In genomic region chr14:22978487-22978837, GRCh38 we compare ENCODE assay signal across 10 cellular contexts. TPM values are rescaled to one million over a fixed set of nuclear protein-coding genes. Genes with fewer than 3 reads are reported as not detected.
DNase-seq lines count a peak whose midpoint lies in the region; ATAC-seq and TF ChIP-seq lines count a peak whose summit lies in the region.
"Had no signal": no experiment of that assay in that cellular context is flagged by ENCODE, and none has a peak within 500 bp of the region (broad histone marks: within the 10 kb centered on the region; RNA-seq: fewer than 3 reads in every experiment).

No MANE protein-coding gene starts in this region.

- no peak overlapping the region for H3K18ac ChIP-seq in mesendoderm (ENCODE audit: low read length)

- H2AK5ac ChIP-seq in mesendoderm (ENCODE audit: low read length) = no peak overlapping the region

- TF ChIP-seq CTCF in heart left ventricle (IDR thresholded peaks at IDR 0.05) (no peak), chondrocyte (IDR thresholded peaks at IDR 0.05) (no peak), upper lobe of right lung (IDR thresholded peaks at IDR 0.05) (no peak)

- H3K27ac ChIP-seq in heart left ventricle (peak overlapping the region in 11 of 12 donors; percentile 35 to 92 (median 76)), mesendoderm (ENCODE audit: low read depth, low read length) (peak overlapping the region; percentile 58), upper lobe of right lung (peak overlapping the region; percentile 78)

- peak overlapping the region; percentile 81 for H3K4me3 Mint-ChIP-seq in chondrocyte (ENCODE audit: unreplicated experiment)

- no peaks in the 10 kb centered on the region for H3K9me3 ChIP-seq in heart left ventricle
- no peaks in the 10 kb centered on the region for H3K9me3 ChIP-seq in upper lobe of right lung

- no peak overlapping the region for H3K23ac ChIP-seq in mesendoderm (ENCODE audit: low read length)

- peaks cover 0 to 11% (median 0%) of the 10 kb centered on the region in 9 donors for H3K36me3 ChIP-seq in heart left ventricle
- peaks cover 2% of the 10 kb centered on the region for H3K36me3 ChIP-seq in mesendoderm (ENCODE audit: control insufficient read depth, insufficient read depth, low read length)
- peaks cover 7% of the 10 kb centered on the region for H3K36me3 ChIP-seq in upper lobe of right lung

- H4K5ac ChIP-seq in mesendoderm (ENCODE audit: low read length) = no peak overlapping the region

- peaks cover 10% of the 10 kb centered on the region for H3K79me1 ChIP-seq in mesendoderm (ENCODE audit: low read length)

- H2BK5ac ChIP-seq in mesendoderm (ENCODE audit: low read length) = no peak overlapping the region

- H3K56ac ChIP-seq in mesendoderm (ENCODE audit: low read length) = peak overlapping the region; percentile 31

- peak overlapping the region; percentile 97 for H3K27ac Mint-ChIP-seq in chondrocyte (ENCODE audit: unreplicated experiment)

- H3K27me3 ChIP-seq in heart left ventricle (peaks cover 0 to 23% (median 0%) of the 10 kb centered on the region in 9 donors), mesendoderm (ENCODE audit: insufficient read depth, low read length, poor library complexity) (no peaks in the 10 kb centered on the region), upper lobe of right lung (peaks cover 9% of the 10 kb centered on the region)

- no peak for TF ChIP-seq POLR2A in heart left ventricle (IDR thresholded peaks at IDR 0.05)

- H2BK120ac ChIP-seq in mesendoderm (ENCODE audit: low read depth, low read length) = no peak overlapping the region

- DNase-seq in heart left ventricle (no peak), Right ventricle myocardium inferior (ENCODE audit: missing footprints) (no peak), chondrocyte (ENCODE audit: low spot score) (no peak), mesendoderm (no peak), upper lobe of right lung (no peak), NCI-H1694 treated with DMSO at 0.1 percent for 48 hours (lab: John Stamatoyannopoulos, UW) (no peak), cortex of kidney (lab: John Stamatoyannopoulos, UW) (no peak), ureter (ENCODE audit: low spot score) (no peak)
- DNase-seq: midbrain, substantia nigra had no signal

- H3K36me3 Mint-ChIP-seq in chondrocyte (ENCODE audit: low read depth) = peaks cover 22% of the 10 kb centered on the region

- no peaks in the 10 kb centered on the region for H3K9me3 Mint-ChIP-seq in chondrocyte (ENCODE audit: low read depth)

- H3K4me1 ChIP-seq in heart left ventricle (peaks cover 3 to 71% (median 45%) of the 10 kb centered on the region in 12 donors), mesendoderm (ENCODE audit: control insufficient read depth, low read depth, low read length) (peaks cover 21% of the 10 kb centered on the region), upper lobe of right lung (peaks cover 46% of the 10 kb centered on the region)

- H4K8ac ChIP-seq in mesendoderm (ENCODE audit: low read depth, low read length) = no peak overlapping the region

- H3K4ac ChIP-seq in mesendoderm (ENCODE audit: low read depth, low read length) = no peak overlapping the region

- H3K4me2 ChIP-seq in mesendoderm (ENCODE audit: low read length) = no peak overlapping the region

- no peak overlapping the region for H2BK15ac ChIP-seq in mesendoderm (replicated peaks; ENCODE audit: low read depth)

- H3K4me3 ChIP-seq in heart left ventricle (no peak overlapping the region), mesendoderm (ENCODE audit: low read length) (no peak overlapping the region), upper lobe of right lung (no peak overlapping the region)

- H3K9ac ChIP-seq in mesendoderm (ENCODE audit: low read length) = no peak overlapping the region

- no peaks in the 10 kb centered on the region for H3K27me3 Mint-ChIP-seq in chondrocyte (ENCODE audit: low read depth)

- 40 to 60% (median 52%) methylated on average over 3 of the region's 3 CpGs for WGBS in heart left ventricle, 4 donors
- no CpG with 5 or more reads among the region's 3 CpGs for WGBS in mesendoderm (ENCODE audit: extremely low coverage, insufficient coverage, low lambda C conversion rate)

- no peak for ATAC-seq in heart left ventricle
- no peak for ATAC-seq in Right ventricle myocardium inferior
- no peak for ATAC-seq in upper lobe of right lung

- intact Hi-C loops in heart left ventricle (cut with DNase I) (loop anchor here in 2 of 10 donors (5.0 to 10.0 kb wide), 2 partner anchors 46 to 424 kb away; no protein-coding TSS in a partner anchor), Right ventricle myocardium inferior (cut with DNase I) (no loop called here), upper lobe of right lung (cut with DNase I) (no loop called here)

- peaks cover 65% of the 10 kb centered on the region for H3K4me1 Mint-ChIP-seq in chondrocyte (ENCODE audit: low read depth)

- peaks cover 25% of the 10 kb centered on the region for H3K79me2 ChIP-seq in mesendoderm (ENCODE audit: control insufficient read depth, insufficient read depth, low read length)

RNA-seq across cellular contexts. Expression of gene AJUBA, which starts 3.9 kb away (rescaled TPM):
- total RNA-seq in heart left ventricle = 10 to 100 TPM in 5 of 9 donors, 1 to 10 TPM in 4; 5.6 to 18.0 (median 13.0) TPM
- polyA plus RNA-seq in heart left ventricle = 1 to 10 TPM; 6.4 to 9.9 TPM
- total RNA-seq in Right ventricle myocardium inferior = 13.1 TPM
- total RNA-seq in chondrocyte = 56.5 to 124 TPM (median 124 TPM) in 3 replicates
- 15.9 TPM for polyA plus RNA-seq in mesendoderm (2013, experiment 1 of 2)
- 17.6 TPM for polyA plus RNA-seq in mesendoderm (2013, experiment 2 of 2)
- 37.8 TPM for total RNA-seq in upper lobe of right lung
- 39.9 TPM for total RNA-seq in ureter

RNA-seq across cellular contexts. Expression of gene HAUS4, which starts 21.6 kb away (rescaled TPM):
- total RNA-seq in heart left ventricle = 10 to 100 TPM; 14.0 to 42.1 (median 19.6) TPM
- polyA plus RNA-seq in heart left ventricle = 10 to 100 TPM; 13.0 to 21.7 TPM
- total RNA-seq in Right ventricle myocardium inferior = 19.5 TPM
- 27.6 to 35.2 TPM (median 29.3 TPM) in 3 replicates for total RNA-seq in chondrocyte
- 36.7 TPM for polyA plus RNA-seq in mesendoderm (2013, experiment 1 of 2)
- 35.9 TPM for polyA plus RNA-seq in mesendoderm (2013, experiment 2 of 2)
- total RNA-seq in upper lobe of right lung = 44.7 TPM
- 29.2 TPM for total RNA-seq in ureter

RNA-seq across cellular contexts. Expression of gene C14orf93, which starts 31.5 kb away (rescaled TPM):
- total RNA-seq in heart left ventricle (1 to 10 TPM; 3.8 to 7.6 (median 5.5) TPM), Right ventricle myocardium inferior (5.6 TPM), chondrocyte (6.0 to 7.6 TPM (median 6.0 TPM) in 3 replicates), upper lobe of right lung (8.4 TPM), ureter (10.8 TPM)
- polyA plus RNA-seq in heart left ventricle = 1 to 10 TPM; 3.4 to 4.0 TPM
- 3.1 TPM for polyA plus RNA-seq in mesendoderm (2013, experiment 1 of 2)
- polyA plus RNA-seq in mesendoderm (2013, experiment 2 of 2) = 3.5 TPM

RNA-seq across cellular contexts. Expression of gene PRMT5, which starts 49.3 kb away (rescaled TPM):
- total RNA-seq in heart left ventricle (10 to 100 TPM; 37.2 to 60.2 (median 48.8) TPM), Right ventricle myocardium inferior (48.7 TPM), chondrocyte (42.0 to 59.5 TPM (median 50.4 TPM) in 3 replicates), upper lobe of right lung (38.9 TPM), ureter (80.9 TPM)
- 100 to 1,000 TPM in 1 of 2 donors, 10 to 100 TPM in 1; 10.4 to 101 TPM for polyA plus RNA-seq in heart left ventricle
- 154 TPM for polyA plus RNA-seq in mesendoderm (2013, experiment 1 of 2)
- polyA plus RNA-seq in mesendoderm (2013, experiment 2 of 2) = 151 TPM

RNA-seq across cellular contexts. Expression of gene PSMB5, which starts 56.2 kb away (rescaled TPM):
- total RNA-seq in heart left ventricle (100 to 1,000 TPM; 113 to 186 (median 122) TPM), Right ventricle myocardium inferior (134 TPM), chondrocyte (151 to 207 TPM (median 172 TPM) in 3 replicates), upper lobe of right lung (75.7 TPM), ureter (67.6 TPM)
- polyA plus RNA-seq in heart left ventricle = 100 to 1,000 TPM in 1 of 2 donors, 10 to 100 TPM in 1; 75.7 to 233 TPM
- polyA plus RNA-seq in mesendoderm (2013, experiment 1 of 2) = 202 TPM
- polyA plus RNA-seq in mesendoderm (2013, experiment 2 of 2) = 203 TPM
